1 cellular context compared by ENCODE assay signal in the genomic region with DNA sequence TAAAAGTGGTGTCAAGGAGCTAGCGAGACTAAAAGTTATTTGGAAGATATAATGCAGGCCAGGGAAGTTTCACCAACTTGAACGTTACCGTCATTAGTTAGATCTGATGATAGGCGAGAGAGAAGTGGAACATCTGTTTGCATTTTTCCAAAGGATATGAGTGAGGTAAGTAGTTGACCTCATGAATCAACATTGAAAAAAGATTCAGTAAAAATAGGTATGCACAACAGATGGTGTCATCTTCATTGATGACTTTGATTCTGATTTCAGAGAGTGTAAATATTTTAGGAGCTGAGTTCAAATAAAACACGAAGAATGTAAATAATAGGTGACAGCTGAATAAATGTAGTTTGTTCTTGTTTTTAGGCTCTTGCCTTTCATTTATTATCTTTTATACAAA.
TF ChIP-seq lines count a peak whose summit lies in the region.

No MANE protein-coding gene starts in this region.

TF ChIP-seq in GM23338, 12 proteins besides CTCF, POLR2A, EP300 and RAD21 (continued from another document):
- TF ChIP-seq, protein P1, sequence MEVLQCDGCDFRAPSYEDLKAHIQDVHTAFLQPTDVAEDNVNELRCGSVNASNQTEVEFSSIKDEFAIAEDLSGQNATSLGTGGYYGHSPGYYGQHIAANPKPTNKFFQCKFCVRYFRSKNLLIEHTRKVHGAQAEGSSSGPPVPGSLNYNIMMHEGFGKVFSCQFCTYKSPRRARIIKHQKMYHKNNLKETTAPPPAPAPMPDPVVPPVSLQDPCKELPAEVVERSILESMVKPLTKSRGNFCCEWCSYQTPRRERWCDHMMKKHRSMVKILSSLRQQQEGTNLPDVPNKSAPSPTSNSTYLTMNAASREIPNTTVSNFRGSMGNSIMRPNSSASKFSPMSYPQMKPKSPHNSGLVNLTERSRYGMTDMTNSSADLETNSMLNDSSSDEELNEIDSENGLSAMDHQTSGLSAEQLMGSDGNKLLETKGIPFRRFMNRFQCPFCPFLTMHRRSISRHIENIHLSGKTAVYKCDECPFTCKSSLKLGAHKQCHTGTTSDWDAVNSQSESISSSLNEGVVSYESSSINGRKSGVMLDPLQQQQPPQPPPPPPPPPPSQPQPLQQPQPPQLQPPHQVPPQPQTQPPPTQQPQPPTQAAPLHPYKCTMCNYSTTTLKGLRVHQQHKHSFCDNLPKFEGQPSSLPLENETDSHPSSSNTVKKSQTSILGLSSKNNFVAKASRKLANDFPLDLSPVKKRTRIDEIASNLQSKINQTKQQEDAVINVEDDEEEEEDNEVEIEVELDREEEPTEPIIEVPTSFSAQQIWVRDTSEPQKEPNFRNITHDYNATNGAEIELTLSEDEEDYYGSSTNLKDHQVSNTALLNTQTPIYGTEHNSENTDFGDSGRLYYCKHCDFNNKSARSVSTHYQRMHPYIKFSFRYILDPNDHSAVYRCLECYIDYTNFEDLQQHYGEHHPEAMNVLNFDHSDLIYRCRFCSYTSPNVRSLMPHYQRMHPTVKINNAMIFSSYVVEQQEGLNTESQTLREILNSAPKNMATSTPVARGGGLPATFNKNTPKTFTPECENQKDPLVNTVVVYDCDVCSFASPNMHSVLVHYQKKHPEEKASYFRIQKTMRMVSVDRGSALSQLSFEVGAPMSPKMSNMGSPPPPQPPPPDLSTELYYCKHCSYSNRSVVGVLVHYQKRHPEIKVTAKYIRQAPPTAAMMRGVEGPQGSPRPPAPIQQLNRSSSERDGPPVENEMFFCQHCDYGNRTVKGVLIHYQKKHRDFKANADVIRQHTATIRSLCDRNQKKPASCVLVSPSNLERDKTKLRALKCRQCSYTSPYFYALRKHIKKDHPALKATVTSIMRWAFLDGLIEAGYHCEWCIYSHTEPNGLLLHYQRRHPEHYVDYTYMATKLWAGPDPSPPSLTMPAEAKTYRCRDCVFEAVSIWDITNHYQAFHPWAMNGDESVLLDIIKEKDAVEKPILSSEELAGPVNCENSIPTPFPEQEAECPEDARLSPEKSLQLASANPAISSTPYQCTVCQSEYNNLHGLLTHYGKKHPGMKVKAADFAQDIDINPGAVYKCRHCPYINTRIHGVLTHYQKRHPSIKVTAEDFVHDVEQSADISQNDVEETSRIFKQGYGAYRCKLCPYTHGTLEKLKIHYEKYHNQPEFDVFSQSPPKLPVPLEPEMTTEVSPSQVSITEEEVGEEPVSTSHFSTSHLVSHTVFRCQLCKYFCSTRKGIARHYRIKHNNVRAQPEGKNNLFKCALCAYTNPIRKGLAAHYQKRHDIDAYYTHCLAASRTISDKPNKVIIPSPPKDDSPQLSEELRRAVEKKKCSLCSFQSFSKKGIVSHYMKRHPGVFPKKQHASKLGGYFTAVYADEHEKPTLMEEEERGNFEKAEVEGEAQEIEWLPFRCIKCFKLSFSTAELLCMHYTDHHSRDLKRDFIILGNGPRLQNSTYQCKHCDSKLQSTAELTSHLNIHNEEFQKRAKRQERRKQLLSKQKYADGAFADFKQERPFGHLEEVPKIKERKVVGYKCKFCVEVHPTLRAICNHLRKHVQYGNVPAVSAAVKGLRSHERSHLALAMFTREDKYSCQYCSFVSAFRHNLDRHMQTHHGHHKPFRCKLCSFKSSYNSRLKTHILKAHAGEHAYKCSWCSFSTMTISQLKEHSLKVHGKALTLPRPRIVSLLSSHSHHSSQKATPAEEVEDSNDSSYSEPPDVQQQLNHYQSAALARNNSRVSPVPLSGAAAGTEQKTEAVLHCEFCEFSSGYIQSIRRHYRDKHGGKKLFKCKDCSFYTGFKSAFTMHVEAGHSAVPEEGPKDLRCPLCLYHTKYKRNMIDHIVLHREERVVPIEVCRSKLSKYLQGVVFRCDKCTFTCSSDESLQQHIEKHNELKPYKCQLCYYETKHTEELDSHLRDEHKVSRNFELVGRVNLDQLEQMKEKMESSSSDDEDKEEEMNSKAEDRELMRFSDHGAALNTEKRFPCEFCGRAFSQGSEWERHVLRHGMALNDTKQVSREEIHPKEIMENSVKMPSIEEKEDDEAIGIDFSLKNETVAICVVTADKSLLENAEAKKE (CRISPR knock-in tag; IDR thresholded peaks at IDR 0.05), result no peak
- TF ChIP-seq STAT1 (IDR thresholded peaks at IDR 0.05; ENCODE audit: unreplicated experiment) (no peak), EZH2 (IDR thresholded peaks at IDR 0.05; ENCODE audit: low read depth, unreplicated experiment) (no peak), CREB1 (CRISPR knock-in tag; IDR thresholded peaks at IDR 0.05; ENCODE audit: low read depth) (no peak), NANOG (IDR thresholded peaks at IDR 0.05; ENCODE audit: borderline replicate concordance) (no peak)
- TF ChIP-seq, protein P2, sequence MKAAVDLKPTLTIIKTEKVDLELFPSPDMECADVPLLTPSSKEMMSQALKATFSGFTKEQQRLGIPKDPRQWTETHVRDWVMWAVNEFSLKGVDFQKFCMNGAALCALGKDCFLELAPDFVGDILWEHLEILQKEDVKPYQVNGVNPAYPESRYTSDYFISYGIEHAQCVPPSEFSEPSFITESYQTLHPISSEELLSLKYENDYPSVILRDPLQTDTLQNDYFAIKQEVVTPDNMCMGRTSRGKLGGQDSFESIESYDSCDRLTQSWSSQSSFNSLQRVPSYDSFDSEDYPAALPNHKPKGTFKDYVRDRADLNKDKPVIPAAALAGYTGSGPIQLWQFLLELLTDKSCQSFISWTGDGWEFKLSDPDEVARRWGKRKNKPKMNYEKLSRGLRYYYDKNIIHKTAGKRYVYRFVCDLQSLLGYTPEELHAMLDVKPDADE (IDR thresholded peaks at IDR 0.05), result no peak
TF ChIP-seq in GM23338: peak in this region for 0.
